ENCODE assay signal across 1 cellular context in the genomic region with DNA sequence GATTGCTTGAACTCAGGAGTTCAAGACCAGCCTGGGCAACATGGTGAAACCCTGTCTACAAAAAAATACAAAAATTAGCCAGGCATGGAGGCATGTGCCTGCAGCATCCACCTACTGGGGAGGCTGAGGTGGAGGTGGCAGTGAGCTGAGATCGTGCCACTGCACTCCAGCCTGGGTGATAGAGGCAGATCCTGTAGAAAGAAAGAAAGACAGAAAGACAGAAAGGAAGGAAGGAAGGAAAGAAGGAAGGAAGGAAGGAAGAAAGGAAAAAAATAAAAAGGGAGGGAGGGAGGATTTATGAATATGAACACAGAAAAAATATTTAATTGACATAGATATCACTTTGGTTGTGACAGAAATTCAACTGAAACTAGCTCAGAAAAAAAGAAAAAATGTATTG. TPM values are rescaled to one million over a fixed set of nuclear protein-coding genes. Genes with fewer than 3 reads are reported as not detected.
"Had no signal": no experiment of that assay in that cellular context is flagged by ENCODE, and none has a peak within 500 bp of the region (broad histone marks: within the 10 kb centered on the region; RNA-seq: fewer than 3 reads in every experiment).

No MANE protein-coding gene starts in this region.

RNA-seq across cellular contexts. Expression of a gene that starts 33.8 kb away (rescaled TPM):
- total RNA-seq: OCI-LY7 had no signal
